Comparison of ENCODE assay signal across 12 cellular contexts in genomic region chr11:102085864-102086551, GRCh38. TPM values are rescaled to one million over a fixed set of nuclear protein-coding genes. Genes with fewer than 3 reads are reported as not detected.
"Had no signal": no experiment of that assay in that cellular context is flagged by ENCODE, and none has a peak within 500 bp of the region (broad histone marks: within the 10 kb centered on the region; RNA-seq: fewer than 3 reads in every experiment).

No MANE protein-coding gene starts in this region.

- H3K27ac ChIP-seq: adrenal gland, dorsolateral prefrontal cortex, heart left ventricle, parathyroid adenoma, tibial artery, vagina had no signal

- H3K4me3 ChIP-seq: adrenal gland, dorsolateral prefrontal cortex, heart left ventricle, smooth muscle cell, tibial artery, vagina had no signal

- DNase-seq: activated naive CD4-positive, alpha-beta T cell treated with anti-CD3 and anti-CD28 coated beads, Interleukin-2, amount 50 U/mL, for 16 hours; adrenal gland; dorsolateral prefrontal cortex; heart left ventricle; naive B cell; tibial artery had no signal

- ATAC-seq: esophagus mucosa, heart left ventricle had no signal

RNA-seq across cellular contexts. Expression of gene YAP1, which starts 24.2 kb away (rescaled TPM):
- total RNA-seq: activated T-helper 2 cell treated with anti-CD3 and anti-CD28 coated beads, Interferon-gamma antibody, Interleukin-2, Interleukin-4, amounts not matched to agents 10 μg/mL and 5 μg/mL and 100 μg/mL, durations not matched to agents 14 hours and 24 hours and 36 hours had no signal

RNA-seq across cellular contexts. Expression of gene CFAP300, which starts 38.8 kb away (rescaled TPM):
- total RNA-seq: activated T-helper 2 cell treated with anti-CD3 and anti-CD28 coated beads, Interferon-gamma antibody, Interleukin-2, Interleukin-4, amounts not matched to agents 10 μg/mL and 5 μg/mL and 100 μg/mL, durations not matched to agents 14 hours and 24 hours and 36 hours; liver had no signal
